10 cellular contexts compared by ENCODE assay signal in genomic region chrX:53715336-53715924, GRCh38. TPM values are rescaled to one million over a fixed set of nuclear protein-coding genes. Genes with fewer than 3 reads are reported as not detected.
DNase-seq lines count a peak whose midpoint lies in the region; ATAC-seq and TF ChIP-seq lines count a peak whose summit lies in the region.
"Had no signal": no experiment of that assay in that cellular context is flagged by ENCODE, and none has a peak within 500 bp of the region (broad histone marks: within the 10 kb centered on the region; RNA-seq: fewer than 3 reads in every experiment).

No MANE protein-coding gene starts in this region.

- TF ChIP-seq CTCF in mesothelial cell of epicardium (IDR thresholded peaks at IDR 0.05; ENCODE audit: unreplicated experiment): no peak

- peak overlapping the region; percentile 99 for H3K27ac Mint-ChIP-seq in activated naive CD4-positive, alpha-beta T cell treated with anti-CD3 and anti-CD28 coated beads, Interleukin-2, amount 10 ng/mL, durations not matched to agents 7 days and 5 days
- peak overlapping the region; percentile 100 for H3K27ac Mint-ChIP-seq in stimulated activated naive CD8-positive, alpha-beta T cell treated with anti-CD3 and anti-CD28 coated beads, Interleukin-15, amount 100 ng/mL, for 72 hours
- no peak overlapping the region for H3K27ac Mint-ChIP-seq in mesothelial cell of epicardium

- H3K4me3 Mint-ChIP-seq in activated naive CD4-positive, alpha-beta T cell treated with anti-CD3 and anti-CD28 coated beads, Interleukin-2, amount 10 ng/mL, durations not matched to agents 7 days and 5 days: peak overlapping the region; percentile 88
- H3K4me3 Mint-ChIP-seq in stimulated activated naive CD8-positive, alpha-beta T cell treated with anti-CD3 and anti-CD28 coated beads, Interleukin-15, amount 100 ng/mL, for 72 hours: peak overlapping the region; percentile 83 to 97
- no peak overlapping the region for H3K4me3 Mint-ChIP-seq in mesothelial cell of epicardium

- CTCF ChIA-PET in activated naive CD4-positive, alpha-beta T cell treated with anti-CD3 and anti-CD28 coated beads, Interleukin-2, amount 10 ng/mL, durations not matched to agents 7 days and 5 days (lab: Charles Lee): interaction anchor here (0.6 to 2.9 kb wide), 9 partner anchors 18 to 36 kb away, joined by 3 to 8 read pairs (median 4); partner anchors contain the start of gene HUWE1

- peaks cover 74% of the 10 kb centered on the region for H3K4me1 Mint-ChIP-seq in activated naive CD4-positive, alpha-beta T cell treated with anti-CD3 and anti-CD28 coated beads, Interleukin-2, amount 10 ng/mL, durations not matched to agents 7 days and 5 days
- peaks cover 41% of the 10 kb centered on the region for H3K4me1 Mint-ChIP-seq in stimulated activated naive CD8-positive, alpha-beta T cell treated with anti-CD3 and anti-CD28 coated beads, Interleukin-15, amount 100 ng/mL, for 72 hours
- H3K4me1 Mint-ChIP-seq in mesothelial cell of epicardium: peaks cover 10% of the 10 kb centered on the region

- ATAC-seq in stimulated activated naive CD8-positive, alpha-beta T cell treated with anti-CD3 and anti-CD28 coated beads, Interleukin-15, amount 100 ng/mL, for 72 hours: no peak
- no peak for ATAC-seq in GM21447 (IDR thresholded peaks at IDR 0.05; ENCODE audit: unreplicated experiment)

- no peak for DNase-seq in activated naive CD4-positive, alpha-beta T cell treated with anti-CD3 and anti-CD28 coated beads, Interleukin-2, amount 10 ng/mL, durations not matched to agents 7 days and 5 days
- DNase-seq in activated naive CD4-positive, alpha-beta T cell treated with Interleukin-2 at 50 U/mL for 16 hours: no peak
- DNase-seq in M059J (ENCODE audit: low read depth) (peak; percentile 56), astrocyte of the hippocampus (ENCODE audit: low read depth, low spot score) (peak; percentile 14), SHP77 (lab: John Stamatoyannopoulos, UW) (no peak), mesothelial cell of epicardium (ENCODE audit: low spot score in 2 of 2, unreplicated experiment in 2 of 2) (no peak)
- no peak for DNase-seq in stimulated activated naive CD8-positive, alpha-beta T cell treated with anti-CD3 and anti-CD28 coated beads, Interleukin-15, amount 100 ng/mL, for 72 hours
- DNase-seq: aorta, hypothalamus had no signal

- H3K27me3 Mint-ChIP-seq in activated naive CD4-positive, alpha-beta T cell treated with anti-CD3 and anti-CD28 coated beads, Interleukin-2, amount 10 ng/mL, durations not matched to agents 7 days and 5 days: no peaks in the 10 kb centered on the region
- H3K27me3 Mint-ChIP-seq in stimulated activated naive CD8-positive, alpha-beta T cell treated with anti-CD3 and anti-CD28 coated beads, Interleukin-15, amount 100 ng/mL, for 72 hours: no peaks in the 10 kb centered on the region
- H3K27me3 Mint-ChIP-seq in mesothelial cell of epicardium (ENCODE audit: low read depth): no peaks in the 10 kb centered on the region

- H3K9me3 Mint-ChIP-seq in activated naive CD4-positive, alpha-beta T cell treated with anti-CD3 and anti-CD28 coated beads, Interleukin-2, amount 10 ng/mL, durations not matched to agents 7 days and 5 days: peaks cover 2% of the 10 kb centered on the region
- no peaks in the 10 kb centered on the region for H3K9me3 Mint-ChIP-seq in stimulated activated naive CD8-positive, alpha-beta T cell treated with anti-CD3 and anti-CD28 coated beads, Interleukin-15, amount 100 ng/mL, for 72 hours
- peaks cover 21% of the 10 kb centered on the region for H3K9me3 Mint-ChIP-seq in mesothelial cell of epicardium

- peaks cover 11% of the 10 kb centered on the region for H3K36me3 Mint-ChIP-seq in activated naive CD4-positive, alpha-beta T cell treated with anti-CD3 and anti-CD28 coated beads, Interleukin-2, amount 10 ng/mL, durations not matched to agents 7 days and 5 days
- no peaks in the 10 kb centered on the region for H3K36me3 Mint-ChIP-seq in mesothelial cell of epicardium

RNA-seq across cellular contexts. Expression of gene HUWE1, which starts 28.9 kb away (rescaled TPM):
- total RNA-seq in M059J (2014; rRNA removed; shearing (Covaris generic)): 62.5 and 124 TPM in 2 replicates
- total RNA-seq in mesothelial cell of epicardium: 257 to 277 TPM (median 261 TPM) in 3 replicates

Comparison
In these comparisons a context has a peak if more than half of its experiments do, and no peak if none do; other contexts are left out.
1. DNase-seq: peak in M059J (single experiment) and astrocyte of the hippocampus (single experiment); none in activated naive CD4-positive, alpha-beta T cell treated with anti-CD3 and anti-CD28 coated beads, Interleukin-2, amount 10 ng/mL, durations not matched to agents 7 days and 5 days (single experiment), activated naive CD4-positive, alpha-beta T cell treated with Interleukin-2 at 50 U/mL for 16 hours (single experiment), stimulated activated naive CD8-positive, alpha-beta T cell treated with anti-CD3 and anti-CD28 coated beads, Interleukin-15, amount 100 ng/mL, for 72 hours (0 of 2), SHP77 (0 of 2) and mesothelial cell of epicardium (0 of 2).